In the genomic region with DNA sequence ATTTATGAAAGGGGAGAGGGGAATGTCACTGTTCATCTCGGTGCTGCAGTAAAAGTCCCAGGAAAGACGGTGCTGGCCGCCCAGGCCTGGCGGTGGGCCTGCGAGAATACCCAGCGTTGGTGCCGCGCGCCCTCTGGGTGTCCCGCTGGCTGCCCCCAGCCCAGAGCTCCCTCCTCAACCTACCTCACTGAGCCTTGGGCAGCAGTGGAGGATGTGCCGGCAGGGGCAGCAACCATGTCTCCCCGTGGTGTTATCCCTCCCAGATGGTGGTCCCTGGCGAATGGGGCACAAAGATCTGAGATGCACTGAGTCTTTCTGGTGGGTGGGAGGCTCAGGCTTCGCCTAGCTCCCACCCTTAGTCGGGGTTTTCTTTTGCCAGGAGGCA, we compare ENCODE assay signal across 11 cellular contexts. TPM values are rescaled to one million over a fixed set of nuclear protein-coding genes. Genes with fewer than 3 reads are reported as not detected.
DNase-seq lines count a peak whose midpoint lies in the region; ATAC-seq, FAIRE-seq and TF ChIP-seq lines count a peak whose summit lies in the region.
"Had no signal": no experiment of that assay in that cellular context is flagged by ENCODE, and none has a peak within 500 bp of the region (broad histone marks: within the 10 kb centered on the region; RNA-seq: fewer than 3 reads in every experiment).

No MANE protein-coding gene starts in this region.

- no peak for ATAC-seq in activated CD4-positive, alpha-beta T cell treated with anti-CD3 and anti-CD28 coated beads for 36 hours
- no peak for ATAC-seq in activated CD8-positive, alpha-beta T cell treated with anti-CD3 and anti-CD28 coated beads for 36 hours
- ATAC-seq in left lobe of liver (peak; percentile 27), omental fat pad (ENCODE audit: low FRiP score) (no peak)
- peak; percentile 36 for ATAC-seq in stimulated activated naive CD8-positive, alpha-beta T cell treated with anti-CD3 and anti-CD28 coated beads, Interleukin-15, amount 100 ng/mL, for 72 hours

- H3K4me3 Mint-ChIP-seq in activated CD4-positive, alpha-beta T cell treated with anti-CD3 and anti-CD28 coated beads for 36 hours, result peak overlapping the region; percentile 79
- H3K4me3 Mint-ChIP-seq in activated CD8-positive, alpha-beta T cell treated with anti-CD3 and anti-CD28 coated beads for 36 hours, result peak overlapping the region; percentile 73
- H3K4me3 Mint-ChIP-seq in stimulated activated naive CD8-positive, alpha-beta T cell treated with anti-CD3 and anti-CD28 coated beads, Interleukin-15, amount 100 ng/mL, for 72 hours, result peak overlapping the region; percentile 93 to 96

- no peaks in the 10 kb centered on the region for H3K9me3 Mint-ChIP-seq in activated CD4-positive, alpha-beta T cell treated with anti-CD3 and anti-CD28 coated beads for 36 hours (ENCODE audit: low read depth)
- H3K9me3 Mint-ChIP-seq in activated CD8-positive, alpha-beta T cell treated with anti-CD3 and anti-CD28 coated beads for 36 hours, result no peaks in the 10 kb centered on the region
- H3K9me3 Mint-ChIP-seq in stimulated activated naive CD8-positive, alpha-beta T cell treated with anti-CD3 and anti-CD28 coated beads, Interleukin-15, amount 100 ng/mL, for 72 hours, result no peaks in the 10 kb centered on the region

- TF ChIP-seq POLR2A in GM12892 (IDR thresholded peaks at IDR 0.05; ENCODE audit: low read depth, low read length), result no peak

- FAIRE-seq in GM12892 (lab: Jason Lieb, UNC), result no peak
- FAIRE-seq: A549, islet of Langerhans had no signal

- intact Hi-C loops in activated CD4-positive, alpha-beta T cell treated with anti-CD3 and anti-CD28 coated beads for 36 hours (cut with DNase I, micrococcal nuclease), result loop anchor here in 1 of 2 experiments (2.0 kb wide), 1 partner anchor 15 kb away; no protein-coding TSS in a partner anchor
- intact Hi-C loops in activated CD8-positive, alpha-beta T cell treated with anti-CD3 and anti-CD28 coated beads for 36 hours (cut with micrococcal nuclease), result no loop called here

- H3K4me1 Mint-ChIP-seq in activated CD4-positive, alpha-beta T cell treated with anti-CD3 and anti-CD28 coated beads for 36 hours, result peaks cover 26% of the 10 kb centered on the region
- H3K4me1 Mint-ChIP-seq in activated CD8-positive, alpha-beta T cell treated with anti-CD3 and anti-CD28 coated beads for 36 hours (ENCODE audit: low read depth), result peaks cover 26% of the 10 kb centered on the region
- H3K4me1 Mint-ChIP-seq in stimulated activated naive CD8-positive, alpha-beta T cell treated with anti-CD3 and anti-CD28 coated beads, Interleukin-15, amount 100 ng/mL, for 72 hours, result peaks cover 35% of the 10 kb centered on the region

- peak; percentile 14 for DNase-seq in activated CD4-positive, alpha-beta T cell treated with anti-CD3 and anti-CD28 coated beads for 36 hours
- no peak for DNase-seq in activated CD4-positive, alpha-beta T cell treated with anti-CD3 and anti-CD28 coated beads, Interleukin-2, amount 50 U/mL, for 1 hour
- DNase-seq in activated CD8-positive, alpha-beta T cell treated with anti-CD3 and anti-CD28 coated beads for 36 hours, result no peak
- DNase-seq in left lobe of liver (ENCODE audit: low spot score) (no peak), omental fat pad (ENCODE audit: low spot score) (no peak), NCI-H446 (lab: John Stamatoyannopoulos, UW) (no peak), GM12892 (ENCODE audit: insufficient read length) (no peak)
- no peak for DNase-seq in stimulated activated naive CD8-positive, alpha-beta T cell treated with anti-CD3 and anti-CD28 coated beads, Interleukin-15, amount 100 ng/mL, for 72 hours
- DNase-seq: dermis blood vessel endothelial cell had no signal

- CTCF ChIA-PET in activated CD4-positive, alpha-beta T cell treated with anti-CD3 and anti-CD28 coated beads for 36 hours (lab: Charles Lee), result interaction anchor here (0.6 to 7.5 kb wide), 8 partner anchors 9 to 236 kb away, joined by 3 to 58 read pairs (median 3); no protein-coding TSS in a partner anchor
- CTCF ChIA-PET in activated CD8-positive, alpha-beta T cell treated with anti-CD3 and anti-CD28 coated beads for 36 hours (lab: Charles Lee), result interaction anchor here (1.0 to 4.8 kb wide), 6 partner anchors 20 to 93 kb away, joined by 3 to 49 read pairs (median 5); no protein-coding TSS in a partner anchor

- peaks cover 50% of the 10 kb centered on the region for H3K27me3 Mint-ChIP-seq in activated CD4-positive, alpha-beta T cell treated with anti-CD3 and anti-CD28 coated beads for 36 hours
- peaks cover 47% of the 10 kb centered on the region for H3K27me3 Mint-ChIP-seq in activated CD8-positive, alpha-beta T cell treated with anti-CD3 and anti-CD28 coated beads for 36 hours
- peaks cover 93% of the 10 kb centered on the region for H3K27me3 Mint-ChIP-seq in stimulated activated naive CD8-positive, alpha-beta T cell treated with anti-CD3 and anti-CD28 coated beads, Interleukin-15, amount 100 ng/mL, for 72 hours

- TF ChIP-seq CTCF in activated CD8-positive, alpha-beta T cell treated with anti-CD3 and anti-CD28 coated beads for 36 hours (IDR thresholded peaks at IDR 0.05), result no peak
- no peak for TF ChIP-seq CTCF in omental fat pad (IDR thresholded peaks at IDR 0.05)

- H3K36me3 Mint-ChIP-seq in activated CD4-positive, alpha-beta T cell treated with anti-CD3 and anti-CD28 coated beads for 36 hours (ENCODE audit: low read depth), result no peaks in the 10 kb centered on the region
- H3K36me3 Mint-ChIP-seq in activated CD8-positive, alpha-beta T cell treated with anti-CD3 and anti-CD28 coated beads for 36 hours (ENCODE audit: low read depth), result no peaks in the 10 kb centered on the region

- H3K27ac Mint-ChIP-seq in activated CD4-positive, alpha-beta T cell treated with anti-CD3 and anti-CD28 coated beads for 36 hours, result no peak overlapping the region
- no peak overlapping the region for H3K27ac Mint-ChIP-seq in activated CD8-positive, alpha-beta T cell treated with anti-CD3 and anti-CD28 coated beads for 36 hours
- no peak overlapping the region for H3K27ac Mint-ChIP-seq in stimulated activated naive CD8-positive, alpha-beta T cell treated with anti-CD3 and anti-CD28 coated beads, Interleukin-15, amount 100 ng/mL, for 72 hours

- POLR2A ChIA-PET in activated CD4-positive, alpha-beta T cell treated with anti-CD3 and anti-CD28 coated beads for 36 hours (lab: Charles Lee), result no interaction called here
- POLR2A ChIA-PET in activated CD8-positive, alpha-beta T cell treated with anti-CD3 and anti-CD28 coated beads for 36 hours (lab: Charles Lee), result no interaction called here

RNA-seq across cellular contexts. Expression of gene TLX1, which starts 9.4 kb away (rescaled TPM):
- not detected for total RNA-seq in activated CD4-positive, alpha-beta T cell treated with anti-CD3 and anti-CD28 coated beads for 36 hours
- total RNA-seq in activated CD8-positive, alpha-beta T cell treated with anti-CD3 and anti-CD28 coated beads for 36 hours, result not detected
- total RNA-seq in left lobe of liver, result 1.3 TPM
- not detected for total RNA-seq in omental fat pad
- not detected for polyA plus RNA-seq in GM12892 (2012; ENCODE audit: missing spikeins)
- total RNA-seq: dermis blood vessel endothelial cell had no signal

RNA-seq across cellular contexts. Expression of gene KAZALD1, which starts 59.9 kb away (rescaled TPM):
- under 1 TPM; 0.47 to 0.57 TPM for total RNA-seq in activated CD4-positive, alpha-beta T cell treated with anti-CD3 and anti-CD28 coated beads for 36 hours
- under 1 TPM; 0.72 to 0.90 TPM for total RNA-seq in activated CD8-positive, alpha-beta T cell treated with anti-CD3 and anti-CD28 coated beads for 36 hours
- total RNA-seq in left lobe of liver (0.78 TPM), omental fat pad (10 to 100 TPM in 1 of 4 donors, 1 to 10 TPM in 2, under 1 TPM in 1; 0.72 to 15.0 (median 1.6) TPM)
- polyA plus RNA-seq in GM12892 (2012; ENCODE audit: missing spikeins), result 0.66 TPM

Comparison
In these comparisons a context has a peak if more than half of its experiments do, and no peak if none do; other contexts are left out.
1. ATAC-seq: peak in left lobe of liver (single experiment) and stimulated activated naive CD8-positive, alpha-beta T cell treated with anti-CD3 and anti-CD28 coated beads, Interleukin-15, amount 100 ng/mL, for 72 hours (single experiment); none in activated CD4-positive, alpha-beta T cell treated with anti-CD3 and anti-CD28 coated beads for 36 hours (single experiment), activated CD8-positive, alpha-beta T cell treated with anti-CD3 and anti-CD28 coated beads for 36 hours (single experiment) and omental fat pad (single experiment).
2. Peak in every context shown above with its lines, with median percentiles within 50 percentile points of each other: H3K4me3 Mint-ChIP-seq.